In the genomic region with DNA sequence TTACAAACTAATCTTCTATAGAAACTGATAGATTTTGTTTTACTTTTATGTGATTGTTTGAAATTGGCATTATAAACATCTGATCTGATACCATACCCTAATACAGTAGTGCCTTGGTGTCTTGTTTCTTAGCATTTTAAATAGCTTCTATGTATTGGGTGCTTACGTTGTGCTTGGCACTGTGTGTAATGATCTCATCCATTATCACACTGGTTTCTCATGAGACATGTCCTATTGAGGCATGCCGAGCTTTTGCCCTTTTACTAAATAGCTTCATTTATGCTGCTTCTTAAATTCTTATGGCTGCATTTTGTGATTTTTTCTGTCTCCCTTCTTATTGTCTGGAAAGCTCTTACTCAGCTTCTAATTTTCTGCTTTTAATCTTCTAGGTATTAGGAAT, we compare ENCODE assay signal across 17 cellular contexts. TPM values are rescaled to one million over a fixed set of nuclear protein-coding genes. Genes with fewer than 3 reads are reported as not detected.
DNase-seq lines count a peak whose midpoint lies in the region; ATAC-seq lines count a peak whose summit lies in the region.
"Had no signal": no experiment of that assay in that cellular context is flagged by ENCODE, and none has a peak within 500 bp of the region (broad histone marks: within the 10 kb centered on the region; RNA-seq: fewer than 3 reads in every experiment).

No MANE protein-coding gene starts in this region.

- H3K27ac ChIP-seq in layer of hippocampus (ENCODE audit: low read depth, low read length), result peak overlapping the region; percentile 35
- peak overlapping the region; percentile 42 for H3K27ac ChIP-seq in substantia nigra (ENCODE audit: low read depth, low read length, poor library complexity, severe bottlenecking)
- H3K27ac ChIP-seq: BLaER1, SJSA1 had no signal

- peak; percentile 58 for DNase-seq in astrocyte of the hippocampus (ENCODE audit: low read depth, low spot score)
- peak; percentile 17 for DNase-seq in fibroblast of gingiva (ENCODE audit: low read depth)
- DNase-seq in substantia nigra (lab: John Stamatoyannopoulos, UW), result peak in 4 of 49 donors; percentile 0 to 13 (median 2)
- no peak for DNase-seq in NOMO-1 treated with DMSO at 0.1 percent for 48 hours (lab: John Stamatoyannopoulos, UW; ENCODE audit: unreplicated experiment)
- DNase-seq in left lobe of liver (ENCODE audit: low spot score), result no peak
- DNase-seq in cardiac septum (ENCODE audit: low spot score), result no peak
- DNase-seq: HCEC 1CT, Kasumi-1, NCI-H1417 treated with DMSO at 0.1 percent for 48 hours, NCI-H2081, NCI-H2227 treated with DMSO at 0.1 percent for 48 hours, NCI-H524 treated with DMSO at 0.1 percent for 48 hours, PC-3 had no signal

- intact Hi-C loops in cardiac septum (cut with DNase I), result no loop called here

- H3K27me3 ChIP-seq in layer of hippocampus (ENCODE audit: control insufficient read depth, insufficient read depth, low read length), result no peaks in the 10 kb centered on the region
- H3K27me3 ChIP-seq: BLaER1, SJSA1 had no signal

- ATAC-seq in left lobe of liver (no peak), GM19395 (IDR thresholded peaks at IDR 0.05; ENCODE audit: unreplicated experiment) (no peak)
- ATAC-seq: PC-3 had no signal

RNA-seq across cellular contexts. Expression of a gene that starts 48.2 kb away (rescaled TPM):
- total RNA-seq in left lobe of liver (5.3 TPM), cardiac septum (7.5 TPM)
- total RNA-seq: PC-3 had no signal

Comparison
In these comparisons a context has a peak if more than half of its experiments do, and no peak if none do; other contexts are left out.
1. DNase-seq: peak in astrocyte of the hippocampus (single experiment) and fibroblast of gingiva (single experiment); none in NOMO-1 treated with DMSO at 0.1 percent for 48 hours (single experiment), left lobe of liver (single experiment) and cardiac septum (single experiment).